ENCODE assay signal across 1 cellular context in the genomic region with DNA sequence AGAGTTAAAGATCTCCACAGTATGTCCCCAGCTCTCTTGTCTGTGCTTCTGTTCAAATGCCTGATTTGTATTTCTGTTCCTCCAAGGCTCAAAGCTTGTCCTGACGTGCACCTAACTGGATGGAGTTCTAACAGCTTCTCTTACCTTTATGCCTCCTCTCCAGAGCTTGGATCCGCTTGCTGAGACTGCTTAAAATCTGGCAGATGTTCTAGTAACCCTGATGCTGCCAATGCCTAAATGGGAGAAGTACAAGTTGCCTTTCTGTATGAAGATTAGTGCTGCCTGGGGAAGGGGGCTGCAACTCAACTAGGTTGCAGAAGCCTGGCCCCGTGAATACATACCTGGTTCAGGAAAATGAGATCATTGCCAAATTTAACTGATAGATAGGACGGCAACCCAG.
TF ChIP-seq lines count a peak whose summit lies in the region.

No MANE protein-coding gene starts in this region.

TF ChIP-seq in GM23338, 12 proteins besides CTCF, POLR2A, EP300 and RAD21 (continued from another document):
- TF ChIP-seq, protein P1, sequence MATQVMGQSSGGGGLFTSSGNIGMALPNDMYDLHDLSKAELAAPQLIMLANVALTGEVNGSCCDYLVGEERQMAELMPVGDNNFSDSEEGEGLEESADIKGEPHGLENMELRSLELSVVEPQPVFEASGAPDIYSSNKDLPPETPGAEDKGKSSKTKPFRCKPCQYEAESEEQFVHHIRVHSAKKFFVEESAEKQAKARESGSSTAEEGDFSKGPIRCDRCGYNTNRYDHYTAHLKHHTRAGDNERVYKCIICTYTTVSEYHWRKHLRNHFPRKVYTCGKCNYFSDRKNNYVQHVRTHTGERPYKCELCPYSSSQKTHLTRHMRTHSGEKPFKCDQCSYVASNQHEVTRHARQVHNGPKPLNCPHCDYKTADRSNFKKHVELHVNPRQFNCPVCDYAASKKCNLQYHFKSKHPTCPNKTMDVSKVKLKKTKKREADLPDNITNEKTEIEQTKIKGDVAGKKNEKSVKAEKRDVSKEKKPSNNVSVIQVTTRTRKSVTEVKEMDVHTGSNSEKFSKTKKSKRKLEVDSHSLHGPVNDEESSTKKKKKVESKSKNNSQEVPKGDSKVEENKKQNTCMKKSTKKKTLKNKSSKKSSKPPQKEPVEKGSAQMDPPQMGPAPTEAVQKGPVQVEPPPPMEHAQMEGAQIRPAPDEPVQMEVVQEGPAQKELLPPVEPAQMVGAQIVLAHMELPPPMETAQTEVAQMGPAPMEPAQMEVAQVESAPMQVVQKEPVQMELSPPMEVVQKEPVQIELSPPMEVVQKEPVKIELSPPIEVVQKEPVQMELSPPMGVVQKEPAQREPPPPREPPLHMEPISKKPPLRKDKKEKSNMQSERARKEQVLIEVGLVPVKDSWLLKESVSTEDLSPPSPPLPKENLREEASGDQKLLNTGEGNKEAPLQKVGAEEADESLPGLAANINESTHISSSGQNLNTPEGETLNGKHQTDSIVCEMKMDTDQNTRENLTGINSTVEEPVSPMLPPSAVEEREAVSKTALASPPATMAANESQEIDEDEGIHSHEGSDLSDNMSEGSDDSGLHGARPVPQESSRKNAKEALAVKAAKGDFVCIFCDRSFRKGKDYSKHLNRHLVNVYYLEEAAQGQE (IDR thresholded peaks at IDR 0.05; ENCODE audit: unreplicated experiment), result no peak
- TF ChIP-seq CREB1 (CRISPR knock-in tag; IDR thresholded peaks at IDR 0.05; ENCODE audit: low read depth), result no peak
- TF ChIP-seq ETS1 (IDR thresholded peaks at IDR 0.05), result no peak
- no peak for TF ChIP-seq STAT1 (IDR thresholded peaks at IDR 0.05; ENCODE audit: unreplicated experiment)
- no peak for TF ChIP-seq ZNF114 (CRISPR knock-in tag; IDR thresholded peaks at IDR 0.05)
